1 cellular context compared by ENCODE assay signal in the genomic region with DNA sequence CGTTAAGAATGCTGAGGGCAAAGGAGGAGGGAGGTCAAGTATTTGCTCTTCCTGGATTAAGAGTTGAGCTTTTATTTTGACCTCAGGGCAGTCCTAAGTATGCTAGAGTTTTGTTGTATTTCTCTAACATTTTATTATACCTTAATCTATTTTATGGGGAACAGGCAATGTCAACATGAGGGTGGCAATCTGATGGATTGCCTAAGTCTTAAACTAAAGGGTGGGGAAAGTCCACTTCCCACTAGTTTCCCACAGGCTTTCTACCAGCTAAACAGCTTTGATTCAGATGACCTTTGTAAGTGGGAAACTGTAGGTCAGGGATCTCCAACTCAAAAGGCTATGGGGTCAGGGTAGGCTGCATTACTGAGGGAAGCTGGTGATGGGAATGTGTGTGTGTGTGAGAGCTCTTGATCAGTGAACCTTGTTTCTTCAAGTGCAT.
TF ChIP-seq lines count a peak whose summit lies in the region.

No MANE protein-coding gene starts in this region.

TF ChIP-seq in HepG2, 621 proteins besides CTCF, POLR2A, EP300 and RAD21 (continued from another document and continues in another):
- TF ChIP-seq BRD4 (CRISPR knock-in tag; IDR thresholded peaks at IDR 0.05) (peak; percentile 48; the same call in 1 of the 2 replicates), ARNT (IDR thresholded peaks at IDR 0.05) (no peak), ZNF678 (CRISPR knock-in tag; IDR thresholded peaks at IDR 0.05) (no peak), MIER3 (CRISPR knock-in tag; IDR thresholded peaks at IDR 0.05; ENCODE audit: borderline replicate concordance) (peak; percentile 60; the same call in 1 of the 2 replicates), ZNF614 (CRISPR knock-in tag; IDR thresholded peaks at IDR 0.05; ENCODE audit: borderline replicate concordance) (peak; percentile 33; the same call in 1 of the 2 replicates), ZNF776 (CRISPR knock-in tag; IDR thresholded peaks at IDR 0.05) (no peak), TAF15 (IDR thresholded peaks at IDR 0.05; ENCODE audit: low read depth, low read length, poor library complexity, severe bottlenecking) (no peak), JUND (CRISPR knock-in tag; IDR thresholded peaks at IDR 0.05) (no peak), ZSCAN21 (CRISPR knock-in tag; IDR thresholded peaks at IDR 0.05; ENCODE audit: borderline replicate concordance) (peak; percentile 62; the same call in 1 of the 2 replicates), CHD2 (IDR thresholded peaks at IDR 0.05; ENCODE audit: low read depth, low read length) (no peak), HMG20A (CRISPR knock-in tag; IDR thresholded peaks at IDR 0.05; ENCODE audit: borderline replicate concordance) (peak; percentile 69; the same call in 1 of the 2 replicates), HOXA3 (CRISPR knock-in tag; IDR thresholded peaks at IDR 0.05) (peak; percentile 43; the same call in 1 of the 2 replicates), ZIK1 (CRISPR knock-in tag; IDR thresholded peaks at IDR 0.05; ENCODE audit: borderline replicate concordance, low read depth) (no peak), SOX5 (CRISPR knock-in tag; IDR thresholded peaks at IDR 0.05; ENCODE audit: borderline replicate concordance) (peak; percentile 75), PRMT3 (CRISPR knock-in tag; IDR thresholded peaks at IDR 0.05; ENCODE audit: borderline replicate concordance, low read depth) (no peak), FOXA3 (CRISPR knock-in tag; IDR thresholded peaks at IDR 0.05) (peak; percentile 75), ARID2 (CRISPR knock-in tag; IDR thresholded peaks at IDR 0.05; ENCODE audit: borderline replicate concordance) (no peak), PTBP1 (IDR thresholded peaks at IDR 0.05; ENCODE audit: low read depth, low read length, poor library complexity, severe bottlenecking) (no peak), ZNF629 (CRISPR knock-in tag; conservative IDR thresholded peaks at IDR 0.05) (peak; percentile 54; the same call in 1 of the 2 replicates), NR2F6 (IDR thresholded peaks at IDR 0.05) (peak; percentile 97), NR2F6 (CRISPR knock-in tag; IDR thresholded peaks at IDR 0.05) (peak; percentile 95), NR2F2 (IDR thresholded peaks at IDR 0.05; ENCODE audit: borderline replicate concordance, low read depth) (peak; percentile 97), ZMYM3 (CRISPR knock-in tag; IDR thresholded peaks at IDR 0.05) (peak; percentile 69), ZNF264 (CRISPR knock-in tag; IDR thresholded peaks at IDR 0.05) (0 out of 2 replicates have a peak, but pooled peaks have one; percentile 46), POGZ (CRISPR knock-in tag; IDR thresholded peaks at IDR 0.05) (peak; percentile 74), SOX6 (IDR thresholded peaks at IDR 0.05) (no peak), SOX6 (CRISPR knock-in tag; IDR thresholded peaks at IDR 0.05) (peak; percentile 74), BCL6 (CRISPR knock-in tag; IDR thresholded peaks at IDR 0.05) (peak; percentile 73), NR2C2 (CRISPR knock-in tag; IDR thresholded peaks at IDR 0.05; ENCODE audit: borderline replicate concordance) (peak; percentile 72; the same call in 1 of the 2 replicates), KDM1A (CRISPR knock-in tag; IDR thresholded peaks at IDR 0.05) (0 out of 2 replicates have a peak, but pooled peaks have one; percentile 37), MED1 (CRISPR knock-in tag; IDR thresholded peaks at IDR 0.05) (peak; percentile 85), ZBTB3 (CRISPR knock-in tag; IDR thresholded peaks at IDR 0.05; ENCODE audit: borderline replicate concordance, low read depth) (no peak), ZSCAN25 (CRISPR knock-in tag; IDR thresholded peaks at IDR 0.05) (0 out of 2 replicates have a peak, but pooled peaks have one; percentile 34), ZNF773 (CRISPR knock-in tag; IDR thresholded peaks at IDR 0.05; ENCODE audit: borderline replicate concordance) (no peak), ZC3H4 (CRISPR knock-in tag; IDR thresholded peaks at IDR 0.05; ENCODE audit: borderline replicate concordance) (no peak), ZFP37 (CRISPR knock-in tag; IDR thresholded peaks at IDR 0.05; ENCODE audit: borderline replicate concordance) (no peak), LCORL (IDR thresholded peaks at IDR 0.05) (no peak), LCORL (CRISPR knock-in tag; IDR thresholded peaks at IDR 0.05) (0 out of 2 replicates have a peak, but pooled peaks have one; percentile 14), SCMH1 (CRISPR knock-in tag; IDR thresholded peaks at IDR 0.05; ENCODE audit: borderline replicate concordance) (no peak), ESRRA (CRISPR knock-in tag; IDR thresholded peaks at IDR 0.05; ENCODE audit: low read depth) (peak; percentile 70; the same call in 1 of the 2 replicates)
- TF ChIP-seq, protein P1, sequence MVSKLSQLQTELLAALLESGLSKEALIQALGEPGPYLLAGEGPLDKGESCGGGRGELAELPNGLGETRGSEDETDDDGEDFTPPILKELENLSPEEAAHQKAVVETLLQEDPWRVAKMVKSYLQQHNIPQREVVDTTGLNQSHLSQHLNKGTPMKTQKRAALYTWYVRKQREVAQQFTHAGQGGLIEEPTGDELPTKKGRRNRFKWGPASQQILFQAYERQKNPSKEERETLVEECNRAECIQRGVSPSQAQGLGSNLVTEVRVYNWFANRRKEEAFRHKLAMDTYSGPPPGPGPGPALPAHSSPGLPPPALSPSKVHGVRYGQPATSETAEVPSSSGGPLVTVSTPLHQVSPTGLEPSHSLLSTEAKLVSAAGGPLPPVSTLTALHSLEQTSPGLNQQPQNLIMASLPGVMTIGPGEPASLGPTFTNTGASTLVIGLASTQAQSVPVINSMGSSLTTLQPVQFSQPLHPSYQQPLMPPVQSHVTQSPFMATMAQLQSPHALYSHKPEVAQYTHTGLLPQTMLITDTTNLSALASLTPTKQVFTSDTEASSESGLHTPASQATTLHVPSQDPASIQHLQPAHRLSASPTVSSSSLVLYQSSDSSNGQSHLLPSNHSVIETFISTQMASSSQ (IDR thresholded peaks at IDR 0.05; ENCODE audit: low read depth): peak; percentile 53
- TF ChIP-seq, protein P1 (CRISPR knock-in tag; IDR thresholded peaks at IDR 0.05; ENCODE audit: borderline replicate concordance): no peak
- TF ChIP-seq, protein P2, sequence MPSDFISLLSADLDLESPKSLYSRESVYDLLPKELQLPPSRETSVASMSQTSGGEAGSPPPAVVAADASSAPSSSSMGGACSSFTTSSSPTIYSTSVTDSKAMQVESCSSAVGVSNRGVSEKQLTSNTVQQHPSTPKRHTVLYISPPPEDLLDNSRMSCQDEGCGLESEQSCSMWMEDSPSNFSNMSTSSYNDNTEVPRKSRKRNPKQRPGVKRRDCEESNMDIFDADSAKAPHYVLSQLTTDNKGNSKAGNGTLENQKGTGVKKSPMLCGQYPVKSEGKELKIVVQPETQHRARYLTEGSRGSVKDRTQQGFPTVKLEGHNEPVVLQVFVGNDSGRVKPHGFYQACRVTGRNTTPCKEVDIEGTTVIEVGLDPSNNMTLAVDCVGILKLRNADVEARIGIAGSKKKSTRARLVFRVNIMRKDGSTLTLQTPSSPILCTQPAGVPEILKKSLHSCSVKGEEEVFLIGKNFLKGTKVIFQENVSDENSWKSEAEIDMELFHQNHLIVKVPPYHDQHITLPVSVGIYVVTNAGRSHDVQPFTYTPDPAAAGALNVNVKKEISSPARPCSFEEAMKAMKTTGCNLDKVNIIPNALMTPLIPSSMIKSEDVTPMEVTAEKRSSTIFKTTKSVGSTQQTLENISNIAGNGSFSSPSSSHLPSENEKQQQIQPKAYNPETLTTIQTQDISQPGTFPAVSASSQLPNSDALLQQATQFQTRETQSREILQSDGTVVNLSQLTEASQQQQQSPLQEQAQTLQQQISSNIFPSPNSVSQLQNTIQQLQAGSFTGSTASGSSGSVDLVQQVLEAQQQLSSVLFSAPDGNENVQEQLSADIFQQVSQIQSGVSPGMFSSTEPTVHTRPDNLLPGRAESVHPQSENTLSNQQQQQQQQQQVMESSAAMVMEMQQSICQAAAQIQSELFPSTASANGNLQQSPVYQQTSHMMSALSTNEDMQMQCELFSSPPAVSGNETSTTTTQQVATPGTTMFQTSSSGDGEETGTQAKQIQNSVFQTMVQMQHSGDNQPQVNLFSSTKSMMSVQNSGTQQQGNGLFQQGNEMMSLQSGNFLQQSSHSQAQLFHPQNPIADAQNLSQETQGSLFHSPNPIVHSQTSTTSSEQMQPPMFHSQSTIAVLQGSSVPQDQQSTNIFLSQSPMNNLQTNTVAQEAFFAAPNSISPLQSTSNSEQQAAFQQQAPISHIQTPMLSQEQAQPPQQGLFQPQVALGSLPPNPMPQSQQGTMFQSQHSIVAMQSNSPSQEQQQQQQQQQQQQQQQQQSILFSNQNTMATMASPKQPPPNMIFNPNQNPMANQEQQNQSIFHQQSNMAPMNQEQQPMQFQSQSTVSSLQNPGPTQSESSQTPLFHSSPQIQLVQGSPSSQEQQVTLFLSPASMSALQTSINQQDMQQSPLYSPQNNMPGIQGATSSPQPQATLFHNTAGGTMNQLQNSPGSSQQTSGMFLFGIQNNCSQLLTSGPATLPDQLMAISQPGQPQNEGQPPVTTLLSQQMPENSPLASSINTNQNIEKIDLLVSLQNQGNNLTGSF (CRISPR knock-in tag; IDR thresholded peaks at IDR 0.05): no peak
- TF ChIP-seq, protein P3, sequence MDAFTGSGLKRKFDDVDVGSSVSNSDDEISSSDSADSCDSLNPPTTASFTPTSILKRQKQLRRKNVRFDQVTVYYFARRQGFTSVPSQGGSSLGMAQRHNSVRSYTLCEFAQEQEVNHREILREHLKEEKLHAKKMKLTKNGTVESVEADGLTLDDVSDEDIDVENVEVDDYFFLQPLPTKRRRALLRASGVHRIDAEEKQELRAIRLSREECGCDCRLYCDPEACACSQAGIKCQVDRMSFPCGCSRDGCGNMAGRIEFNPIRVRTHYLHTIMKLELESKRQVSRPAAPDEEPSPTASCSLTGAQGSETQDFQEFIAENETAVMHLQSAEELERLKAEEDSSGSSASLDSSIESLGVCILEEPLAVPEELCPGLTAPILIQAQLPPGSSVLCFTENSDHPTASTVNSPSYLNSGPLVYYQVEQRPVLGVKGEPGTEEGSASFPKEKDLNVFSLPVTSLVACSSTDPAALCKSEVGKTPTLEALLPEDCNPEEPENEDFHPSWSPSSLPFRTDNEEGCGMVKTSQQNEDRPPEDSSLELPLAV (CRISPR knock-in tag; conservative IDR thresholded peaks at IDR 0.05; ENCODE audit: low read depth): no peak
- TF ChIP-seq, protein P4, sequence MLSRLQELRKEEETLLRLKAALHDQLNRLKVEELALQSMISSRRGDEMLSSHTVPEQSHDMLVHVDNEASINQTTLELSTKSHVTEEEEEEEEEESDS (CRISPR knock-in tag; IDR thresholded peaks at IDR 0.05; ENCODE audit: borderline replicate concordance): no peak
- TF ChIP-seq, protein P5, sequence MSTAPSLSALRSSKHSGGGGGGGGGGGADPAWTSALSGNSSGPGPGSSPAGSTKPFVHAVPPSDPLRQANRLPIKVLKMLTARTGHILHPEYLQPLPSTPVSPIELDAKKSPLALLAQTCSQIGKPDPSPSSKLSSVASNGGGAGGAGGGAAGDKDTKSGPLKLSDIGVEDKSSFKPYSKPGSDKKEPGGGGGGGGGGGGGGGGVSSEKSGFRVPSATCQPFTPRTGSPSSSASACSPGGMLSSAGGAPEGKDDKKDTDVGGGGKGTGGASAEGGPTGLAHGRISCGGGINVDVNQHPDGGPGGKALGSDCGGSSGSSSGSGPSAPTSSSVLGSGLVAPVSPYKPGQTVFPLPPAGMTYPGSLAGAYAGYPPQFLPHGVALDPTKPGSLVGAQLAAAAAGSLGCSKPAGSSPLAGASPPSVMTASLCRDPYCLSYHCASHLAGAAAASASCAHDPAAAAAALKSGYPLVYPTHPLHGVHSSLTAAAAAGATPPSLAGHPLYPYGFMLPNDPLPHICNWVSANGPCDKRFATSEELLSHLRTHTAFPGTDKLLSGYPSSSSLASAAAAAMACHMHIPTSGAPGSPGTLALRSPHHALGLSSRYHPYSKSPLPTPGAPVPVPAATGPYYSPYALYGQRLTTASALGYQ (CRISPR knock-in tag; IDR thresholded peaks at IDR 0.05): no peak
- TF ChIP-seq, protein P6, sequence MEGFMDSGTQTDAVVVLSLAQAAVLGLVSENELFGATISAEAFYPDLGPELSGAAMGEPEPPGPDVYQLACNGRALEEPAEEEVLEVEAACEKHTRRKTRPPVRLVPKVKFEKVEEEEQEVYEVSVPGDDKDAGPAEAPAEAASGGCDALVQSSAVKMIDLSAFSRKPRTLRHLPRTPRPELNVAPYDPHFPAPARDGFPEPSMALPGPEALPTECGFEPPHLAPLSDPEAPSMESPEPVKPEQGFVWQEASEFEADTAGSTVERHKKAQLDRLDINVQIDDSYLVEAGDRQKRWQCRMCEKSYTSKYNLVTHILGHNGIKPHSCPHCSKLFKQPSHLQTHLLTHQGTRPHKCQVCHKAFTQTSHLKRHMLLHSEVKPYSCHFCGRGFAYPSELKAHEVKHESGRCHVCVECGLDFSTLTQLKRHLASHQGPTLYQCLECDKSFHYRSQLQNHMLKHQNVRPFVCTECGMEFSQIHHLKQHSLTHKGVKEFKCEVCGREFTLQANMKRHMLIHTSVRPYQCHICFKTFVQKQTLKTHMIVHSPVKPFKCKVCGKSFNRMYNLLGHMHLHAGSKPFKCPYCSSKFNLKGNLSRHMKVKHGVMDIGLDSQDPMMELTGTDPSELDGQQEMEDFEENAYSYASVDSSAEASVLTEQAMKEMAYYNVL (CRISPR knock-in tag; IDR thresholded peaks at IDR 0.05; ENCODE audit: borderline replicate concordance): no peak
- TF ChIP-seq, protein P7, sequence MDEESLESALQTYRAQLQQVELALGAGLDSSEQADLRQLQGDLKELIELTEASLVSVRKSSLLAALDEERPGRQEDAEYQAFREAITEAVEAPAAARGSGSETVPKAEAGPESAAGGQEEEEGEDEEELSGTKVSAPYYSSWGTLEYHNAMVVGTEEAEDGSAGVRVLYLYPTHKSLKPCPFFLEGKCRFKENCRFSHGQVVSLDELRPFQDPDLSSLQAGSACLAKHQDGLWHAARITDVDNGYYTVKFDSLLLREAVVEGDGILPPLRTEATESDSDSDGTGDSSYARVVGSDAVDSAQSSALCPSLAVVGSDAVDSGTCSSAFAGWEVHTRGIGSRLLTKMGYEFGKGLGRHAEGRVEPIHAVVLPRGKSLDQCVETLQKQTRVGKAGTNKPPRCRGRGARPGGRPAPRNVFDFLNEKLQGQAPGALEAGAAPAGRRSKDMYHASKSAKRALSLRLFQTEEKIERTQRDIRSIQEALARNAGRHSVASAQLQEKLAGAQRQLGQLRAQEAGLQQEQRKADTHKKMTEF (CRISPR knock-in tag; IDR thresholded peaks at IDR 0.05): peak; percentile 49; the same call in 1 of the 2 replicates
